In the genomic region with DNA sequence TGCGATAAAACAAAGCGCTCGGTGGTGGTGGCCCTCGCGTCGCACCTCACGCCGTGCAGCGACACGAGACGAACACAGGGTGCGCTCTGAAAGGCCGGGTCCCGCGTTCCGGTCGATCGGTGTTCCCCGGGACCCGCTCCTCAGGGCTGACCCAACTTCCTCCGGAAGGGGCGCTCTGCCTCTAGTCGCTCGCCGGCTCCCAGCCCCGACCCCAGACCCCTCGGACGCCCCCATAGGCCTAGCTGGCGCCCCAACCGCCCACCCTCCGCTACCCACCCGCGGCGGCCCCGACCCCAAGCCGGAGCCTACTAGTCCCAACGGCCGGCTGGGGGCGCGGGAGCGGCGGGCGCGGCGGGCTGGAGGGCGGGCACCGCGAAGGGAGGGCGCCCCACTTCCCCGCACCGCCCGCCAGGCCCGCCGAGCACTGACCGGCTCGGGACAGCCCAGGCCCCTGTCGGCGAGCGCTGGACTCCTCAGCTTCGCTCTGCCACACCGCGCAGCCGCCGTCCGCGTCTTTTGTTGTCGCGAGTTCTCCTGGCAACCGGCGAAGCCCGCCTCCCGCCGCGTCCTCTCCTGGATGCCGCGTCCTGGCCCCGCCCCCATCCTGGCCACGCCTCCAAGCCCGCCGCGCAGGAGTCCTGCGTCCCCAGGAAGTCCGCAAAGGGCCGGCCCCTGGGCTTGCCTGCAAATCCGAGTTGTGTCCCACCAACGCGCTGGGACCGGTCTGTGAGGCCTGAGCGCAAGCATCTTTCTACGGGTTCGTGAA, we compare ENCODE assay signal across 8 cellular contexts. TPM values are rescaled to one million over a fixed set of nuclear protein-coding genes. Genes with fewer than 3 reads are reported as not detected.
DNase-seq lines count a peak whose midpoint lies in the region; TF ChIP-seq lines count a peak whose summit lies in the region.

Gene KIF27, minus strand, starts transcription at position 491 of the 766 bp plus-strand sequence. CDS start 5,841 bp downstream, outside the sequence.

- no peaks in the 10 kb centered on the region for H3K9me2 ChIP-seq in MM.1S (replicated peaks; ENCODE audit: insufficient read depth, low read length)

- peaks cover 26% of the 10 kb centered on the region for H3K4me1 Mint-ChIP-seq in neural crest cell

- H3K4me3 Mint-ChIP-seq in neural crest cell = peak within 1 kb of the TSS; percentile 96

- H3K27me3 ChIP-seq in MM.1S (replicated peaks; ENCODE audit: insufficient read depth, low read length) = no peaks in the 10 kb centered on the region
- no peaks in the 10 kb centered on the region for H3K27me3 ChIP-seq in stomach

- DNase-seq in GF-D8 (lab: John Stamatoyannopoulos, UW) (peak; percentile 91), HCEC 1CT (peak; percentile 97), MM.1S (peak; percentile 96), SHP77 treated with DMSO at 0.1 percent for 48 hours (lab: John Stamatoyannopoulos, UW) (peak; percentile 40), activated gamma-delta T cell treated with Interleukin-2 at 50 U/mL for 16 hours (peak; percentile 96), fibroblast of villous mesenchyme (ENCODE audit: low read depth) (peak; percentile 98), neural crest cell (ENCODE audit: low read depth, low spot score) (peak; percentile 99), stomach (peak; percentile 99)

- H3F3A ChIP-seq in MM.1S (ENCODE audit: insufficient read depth, low read length) = 0 out of 2 replicates have a peak, but pooled peaks cover 5% of the 10 kb centered on the region

- intact Hi-C loops in stomach (cut with DNase I; ENCODE audit: low total_unique reads) = no loop called here

- H3K36me3 ChIP-seq in MM.1S (replicated peaks; ENCODE audit: insufficient read depth, low read length) (no peaks in the 10 kb centered on the region), stomach (peaks cover 0 to 7% (median 0%) of the 10 kb centered on the region in 4 donors)

- peak within 1 kb of the TSS; percentile 85 for H3K9ac ChIP-seq in MM.1S (ENCODE audit: low read length)

- no peaks in the 10 kb centered on the region for H4K20me1 ChIP-seq in MM.1S (ENCODE audit: insufficient read depth, low read length)

- H3K27me3 Mint-ChIP-seq in neural crest cell (ENCODE audit: low read depth) = no peaks in the 10 kb centered on the region

- H3K27ac ChIP-seq in MM.1S (ENCODE audit: low read length) (peak within 1 kb of the TSS; percentile 71; the same call in 1 of the 2 replicates), stomach (peak within 1 kb of the TSS; percentile 93 to 99 (median 98))

- peak within 1 kb of the TSS; percentile 85 for H3K4me2 ChIP-seq in MM.1S (ENCODE audit: low read depth, low read length)

- H3K9me3 ChIP-seq in MM.1S (replicated peaks; ENCODE audit: insufficient read depth, low read length) (no peaks in the 10 kb centered on the region), stomach (no peaks in the 10 kb centered on the region)

- TF ChIP-seq CTCF in MM.1S (IDR thresholded peaks at IDR 0.05; ENCODE audit: low read length) (peak; percentile 31), fibroblast of villous mesenchyme (IDR thresholded peaks at IDR 0.05; ENCODE audit: insufficient read depth, low read depth, low read length) (no peak), neural crest cell (conservative IDR thresholded peaks at IDR 0.05) (peak; percentile 67), stomach (IDR thresholded peaks at IDR 0.05) (peak in 4 of 7 experiments; percentile 3 to 60 (median 21))

- WGBS in stomach, 5 donors = 0 to 1% (median 1%) methylated on average over 58 to 88 of the region's 91 CpGs

- peak in 1 of 4 donors; percentile 45 for TF ChIP-seq POLR2A in stomach (IDR thresholded peaks at IDR 0.05)

- H3K79me2 ChIP-seq in MM.1S (ENCODE audit: low read length) = no peaks in the 10 kb centered on the region

- peak within 1 kb of the TSS; percentile 97 for H3K27ac Mint-ChIP-seq in neural crest cell (ENCODE audit: unreplicated experiment)

- H3K4me1 ChIP-seq in MM.1S (ENCODE audit: low read length) = 0 out of 2 replicates have a peak, but pooled peaks cover 9% of the 10 kb centered on the region
- H3K4me1 ChIP-seq in stomach = peaks cover 11 to 16% (median 14%) of the 10 kb centered on the region in 4 donors

- H2AFZ ChIP-seq in MM.1S (ENCODE audit: low read length) = peak within 1 kb of the TSS; percentile 95

- no peak for TF ChIP-seq EP300 in stomach (IDR thresholded peaks at IDR 0.05)

- H3K36me3 Mint-ChIP-seq in neural crest cell (ENCODE audit: low read depth) = peaks cover 5% of the 10 kb centered on the region

- H3K9me3 Mint-ChIP-seq in neural crest cell = no peaks in the 10 kb centered on the region

- H3K4me3 ChIP-seq in MM.1S (ENCODE audit: low read length) = peak within 1 kb of the TSS; percentile 78
- H3K4me3 ChIP-seq in fibroblast of villous mesenchyme (ENCODE audit: low read depth, low read length) = peak within 1 kb of the TSS; percentile 73
- peak within 1 kb of the TSS; percentile 81 to 93 (median 90) for H3K4me3 ChIP-seq in stomach

RNA-seq across cellular contexts. Expression of gene KIF27, which starts in this region (rescaled TPM):
- total RNA-seq in fibroblast of villous mesenchyme (2.9 and 3.9 TPM in 2 replicates), neural crest cell (9.4 and 10.6 TPM in 2 replicates), stomach (10 to 100 TPM in 2 of 5 donors, 1 to 10 TPM in 3; 1.8 to 21.0 (median 6.7) TPM)
- under 1 TPM; 0.46 to 0.78 (median 0.50) TPM for polyA plus RNA-seq in stomach

Comparison
In these comparisons a context has a peak if more than half of its experiments do, and no peak if none do; other contexts are left out.
1. Peak in every context shown above with its lines: DNase-seq, H3K4me3 ChIP-seq and H3K27ac ChIP-seq.
2. DNase-seq: peak in every context shown above with its lines; median percentile 99 in neural crest cell; 99 in stomach; 98 in fibroblast of villous mesenchyme; 97 in HCEC 1CT; 96 in MM.1S; 96 in activated gamma-delta T cell treated with Interleukin-2 at 50 U/mL for 16 hours; 91 in GF-D8; 40 in SHP77 treated with DMSO at 0.1 percent for 48 hours.